Comparison of ENCODE assay signal across 1 cellular context in genomic region chr10:127762925-127763324, GRCh38.
TF ChIP-seq lines count a peak whose summit lies in the region.

No MANE protein-coding gene starts in this region.

TF ChIP-seq in H1, 55 proteins besides CTCF, POLR2A, EP300 and RAD21:
- TF ChIP-seq SP1 (IDR thresholded peaks at IDR 0.05; ENCODE audit: low read depth, low read length) (no peak), TEAD4 (IDR thresholded peaks at IDR 0.05; ENCODE audit: low read depth, low read length) (peak; percentile 65; the same call in 1 of the 2 replicates), HDAC2 (IDR thresholded peaks at IDR 0.05; ENCODE audit: borderline replicate concordance in 1 of 2, low read depth in 2 of 2, low read length in 2 of 2) (peak in 1 of 2 experiments; percentile 42; a peak in 1 of 4 replicates), HDAC6 (IDR thresholded peaks at IDR 0.05; ENCODE audit: low read depth, low read length) (no peak)
